In the genomic region with DNA sequence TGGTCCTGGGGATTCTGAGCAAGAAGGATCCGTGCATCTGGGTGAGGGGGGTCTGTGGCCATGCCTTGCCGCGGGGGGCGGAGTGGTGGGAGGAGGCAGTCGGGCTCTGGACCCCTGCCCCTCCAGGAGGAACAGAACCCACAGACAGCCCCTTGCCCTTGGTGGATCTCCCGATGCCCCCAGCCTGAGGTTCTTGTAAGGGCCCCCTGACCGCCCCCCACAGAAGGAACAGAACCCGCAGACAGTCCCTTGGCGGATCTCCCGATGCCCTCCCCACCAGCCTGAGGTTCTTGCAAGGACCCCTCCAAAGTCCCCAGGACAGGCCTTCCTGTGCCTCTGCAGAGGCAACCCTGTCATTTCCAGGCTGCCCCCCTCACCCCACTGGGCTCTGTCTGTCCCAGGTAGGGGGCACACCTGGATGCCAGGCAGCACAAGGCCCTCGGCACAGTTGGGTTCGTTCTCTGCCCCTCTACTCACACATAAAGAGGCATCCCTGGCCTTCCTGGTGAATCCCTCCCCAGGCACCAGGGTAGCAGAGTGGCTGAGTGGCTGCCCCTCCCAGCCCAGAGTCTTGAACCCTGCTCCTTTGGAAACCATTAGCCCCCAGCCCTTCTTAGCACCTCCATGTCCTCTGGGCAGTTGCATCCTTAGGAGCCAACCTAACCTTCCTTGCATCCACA, we compare ENCODE assay signal across 8 cellular contexts. TPM values are rescaled to one million over a fixed set of nuclear protein-coding genes. Genes with fewer than 3 reads are reported as not detected.
A peak's percentile ranks its signal among the peaks of the same experiment; 100 is the strongest.
DNase-seq lines count a peak whose midpoint lies in the region; ATAC-seq and TF ChIP-seq lines count a peak whose summit lies in the region.

No MANE protein-coding gene starts in this region.

- no peaks in the 10 kb centered on the region for H3K36me3 Mint-ChIP-seq in immature natural killer cell
- peaks cover 4% of the 10 kb centered on the region for H3K36me3 Mint-ChIP-seq in stimulated activated effector memory CD8-positive, alpha-beta T cell treated with anti-CD3 and anti-CD28 coated beads, Interleukin-12 subunit alpha, Interleukin-12 subunit beta, amount 100 ng/mL, for 72 hours

- peaks cover 5 to 7% of the 10 kb centered on the region in 2 donors for H3K4me1 Mint-ChIP-seq in immature natural killer cell
- H3K4me1 Mint-ChIP-seq in stimulated activated effector memory CD8-positive, alpha-beta T cell treated with anti-CD3 and anti-CD28 coated beads, Interleukin-12 subunit alpha, Interleukin-12 subunit beta, amount 100 ng/mL, for 72 hours: peaks cover 17% of the 10 kb centered on the region

- peak overlapping the region in 4 of 5 donors; percentile 13 to 60 (median 31) for H3K4me3 Mint-ChIP-seq in immature natural killer cell
- H3K4me3 Mint-ChIP-seq in stimulated activated effector memory CD8-positive, alpha-beta T cell treated with anti-CD3 and anti-CD28 coated beads, Interleukin-12 subunit alpha, Interleukin-12 subunit beta, amount 100 ng/mL, for 72 hours: peak overlapping the region; percentile 74

- no peak for TF ChIP-seq CTCF in astrocyte of the spinal cord (IDR thresholded peaks at IDR 0.05; ENCODE audit: low read depth, low read length)

- in situ Hi-C loops in astrocyte of the spinal cord (cut with HindIII; ENCODE audit: low sequenced_read_pairs): no loop called here

- H3K27ac Mint-ChIP-seq in immature natural killer cell: no peak overlapping the region
- H3K27ac Mint-ChIP-seq in stimulated activated effector memory CD8-positive, alpha-beta T cell treated with anti-CD3 and anti-CD28 coated beads, Interleukin-12 subunit alpha, Interleukin-12 subunit beta, amount 100 ng/mL, for 72 hours: no peak overlapping the region

- H3K27me3 Mint-ChIP-seq in immature natural killer cell (ENCODE audit: low read depth in 3 of 3): peaks cover 2 to 12% (median 9%) of the 10 kb centered on the region in 3 donors

- DNase-seq in DMS79 treated with DMSO at 0.1 percent for 48 hours (lab: John Stamatoyannopoulos, UW) (peak; percentile 28), DMS79 (lab: John Stamatoyannopoulos, UW) (no peak), astrocyte of the spinal cord (ENCODE audit: low read depth, low spot score) (no peak), immature natural killer cell (no peak), HT-29 (ENCODE audit: low spot score) (no peak)
- no peak for DNase-seq in stimulated activated effector memory CD8-positive, alpha-beta T cell treated with anti-CD3 and anti-CD28 coated beads, Interleukin-12 subunit alpha, Interleukin-12 subunit beta, amount 100 ng/mL, for 72 hours (ENCODE audit: low spot score in 2 of 2)

- H3K4me3 ChIP-seq in astrocyte of the spinal cord (ENCODE audit: low read depth, low read length): peak overlapping the region; percentile 55

- no peaks in the 10 kb centered on the region for H3K9me3 Mint-ChIP-seq in immature natural killer cell
- no peaks in the 10 kb centered on the region for H3K9me3 Mint-ChIP-seq in stimulated activated effector memory CD8-positive, alpha-beta T cell treated with anti-CD3 and anti-CD28 coated beads, Interleukin-12 subunit alpha, Interleukin-12 subunit beta, amount 100 ng/mL, for 72 hours

- ATAC-seq in stimulated activated effector memory CD8-positive, alpha-beta T cell treated with anti-CD3 and anti-CD28 coated beads, Interleukin-12 subunit alpha, Interleukin-12 subunit beta, amount 100 ng/mL, for 72 hours: no peak
- ATAC-seq in HG03439 (IDR thresholded peaks at IDR 0.05; ENCODE audit: unreplicated experiment) (no peak), HG03196 (IDR thresholded peaks at IDR 0.05; ENCODE audit: unreplicated experiment) (no peak)

RNA-seq across cellular contexts. Expression of gene GPC1, which starts 1.9 kb away (rescaled TPM):
- polyA plus RNA-seq in immature natural killer cell: not detected
- 9.9 and 12.3 TPM in 2 replicates for total RNA-seq in HT-29 (2014; rRNA removed; shearing (Covaris generic))
